ENCODE assay signal across 10 cellular contexts in genomic region chr9:129895376-129896268, GRCh38.
A peak's percentile ranks its signal among the peaks of the same experiment; 100 is the strongest.
DNase-seq lines count a peak whose midpoint lies in the region; ATAC-seq lines count a peak whose summit lies in the region.
"Had no signal": no experiment of that assay in that cellular context is flagged by ENCODE, and none has a peak within 500 bp of the region (broad histone marks: within the 10 kb centered on the region; RNA-seq: fewer than 3 reads in every experiment).

No MANE protein-coding gene starts in this region.

- no peak for ATAC-seq in activated CD8-positive, alpha-beta T cell treated with anti-CD3 and anti-CD28 coated beads, Interleukin-2, amount 10 ng/mL, durations not matched to agents 7 days and 5 days
- ATAC-seq in HG03139 (IDR thresholded peaks at IDR 0.05; ENCODE audit: unreplicated experiment) = no peak

- CTCF ChIA-PET in activated CD8-positive, alpha-beta T cell treated with anti-CD3 and anti-CD28 coated beads, Interleukin-2, amount 10 ng/mL, durations not matched to agents 7 days and 5 days (lab: Charles Lee) = interaction anchor here (1.0 to 2.5 kb wide), 4 partner anchors 10 to 206 kb away, joined by 3 to 21 read pairs (median 4); no protein-coding TSS in a partner anchor

- H3K4me1 ChIP-seq in effector memory CD4-positive, alpha-beta T cell (ENCODE audit: control insufficient read depth, insufficient read depth, low read length, poor library complexity, severe bottlenecking) = peaks cover 58% of the 10 kb centered on the region
- peaks cover 37% of the 10 kb centered on the region for H3K4me1 ChIP-seq in thymus (ENCODE audit: control insufficient read depth, insufficient read depth, low read length)

- POLR2A ChIA-PET in activated CD8-positive, alpha-beta T cell treated with anti-CD3 and anti-CD28 coated beads, Interleukin-2, amount 10 ng/mL, durations not matched to agents 7 days and 5 days (lab: Charles Lee) = interaction anchor here (1.1 to 2.7 kb wide), 5 partner anchors 10 to 96 kb away, joined by 3 to 19 read pairs (median 3); no protein-coding TSS in a partner anchor

- no peaks in the 10 kb centered on the region for H3K27me3 ChIP-seq in effector memory CD4-positive, alpha-beta T cell (replicated peaks; ENCODE audit: control insufficient read depth, insufficient read depth, low read length, poor library complexity, severe bottlenecking)
- no peaks in the 10 kb centered on the region for H3K27me3 ChIP-seq in thymus (ENCODE audit: control insufficient read depth, insufficient read depth)

- DNase-seq in stimulated activated CD4-positive, alpha-beta T cell treated with anti-CD3 and anti-CD28 coated beads, Interleukin-15, amount 100 ng/mL, for 24 hours = peak; percentile 48
- DNase-seq in stimulated activated CD4-positive, alpha-beta T cell treated with anti-CD3 and anti-CD28 coated beads, Interleukin-12 subunit alpha, Interleukin-12 subunit beta, amount 100 ng/mL, for 4 hours = no peak
- DNase-seq in activated CD8-positive, alpha-beta T cell treated with anti-CD3 and anti-CD28 coated beads, Interleukin-2, amount 10 ng/mL, durations not matched to agents 7 days and 5 days = peak; percentile 51
- peak; percentile 39 to 59 (median 44) for DNase-seq in effector memory CD4-positive, alpha-beta T cell
- DNase-seq in iPS-NIHi7 (ENCODE audit: extremely low spot score) (no peak), AG08395 (ENCODE audit: low spot score) (no peak)
- DNase-seq: islet precursor cell, KG1 had no signal

- peaks cover 75% of the 10 kb centered on the region for H3K4me1 Mint-ChIP-seq in activated CD8-positive, alpha-beta T cell treated with anti-CD3 and anti-CD28 coated beads, Interleukin-2, amount 10 ng/mL, durations not matched to agents 7 days and 5 days (ENCODE audit: low read depth)

- peak overlapping the region; percentile 87 for H3K27ac Mint-ChIP-seq in activated CD8-positive, alpha-beta T cell treated with anti-CD3 and anti-CD28 coated beads, Interleukin-2, amount 10 ng/mL, durations not matched to agents 7 days and 5 days

- H3K9me3 ChIP-seq in effector memory CD4-positive, alpha-beta T cell (ENCODE audit: control insufficient read depth, low read length) = no peaks in the 10 kb centered on the region
- no peaks in the 10 kb centered on the region for H3K9me3 ChIP-seq in thymus (ENCODE audit: control insufficient read depth)

- no peaks in the 10 kb centered on the region for H3K27me3 Mint-ChIP-seq in activated CD8-positive, alpha-beta T cell treated with anti-CD3 and anti-CD28 coated beads, Interleukin-2, amount 10 ng/mL, durations not matched to agents 7 days and 5 days (ENCODE audit: low read depth)

- peak overlapping the region; percentile 99 for H3K27ac ChIP-seq in effector memory CD4-positive, alpha-beta T cell (ENCODE audit: insufficient read depth, low read length, poor library complexity, severe bottlenecking)
- peak overlapping the region; percentile 94 for H3K27ac ChIP-seq in thymus (ENCODE audit: low read depth)

- peaks cover 6% of the 10 kb centered on the region for H3K9me3 Mint-ChIP-seq in activated CD8-positive, alpha-beta T cell treated with anti-CD3 and anti-CD28 coated beads, Interleukin-2, amount 10 ng/mL, durations not matched to agents 7 days and 5 days (ENCODE audit: insufficient read depth)

- WGBS in thymus = 62% methylated on average over 17 of the region's 17 CpGs

- peak overlapping the region; percentile 5 for H3K4me3 Mint-ChIP-seq in activated CD8-positive, alpha-beta T cell treated with anti-CD3 and anti-CD28 coated beads, Interleukin-2, amount 10 ng/mL, durations not matched to agents 7 days and 5 days

- H3K4me3 ChIP-seq in effector memory CD4-positive, alpha-beta T cell (ENCODE audit: insufficient read depth, low read depth, low read length, poor library complexity, severe bottlenecking) = no peak overlapping the region
- peak overlapping the region; percentile 5 for H3K4me3 ChIP-seq in thymus (ENCODE audit: low read length)

- H3K36me3 ChIP-seq in effector memory CD4-positive, alpha-beta T cell (ENCODE audit: control insufficient read depth, insufficient read depth, low read length) = peaks cover 32% of the 10 kb centered on the region
- H3K36me3 ChIP-seq in thymus (ENCODE audit: control insufficient read depth, insufficient read depth) = peaks cover 27% of the 10 kb centered on the region

- H3K36me3 Mint-ChIP-seq in activated CD8-positive, alpha-beta T cell treated with anti-CD3 and anti-CD28 coated beads, Interleukin-2, amount 10 ng/mL, durations not matched to agents 7 days and 5 days (ENCODE audit: low read depth) = peaks cover 89% of the 10 kb centered on the region

Comparison
In these comparisons a context has a peak if more than half of its experiments do, and no peak if none do; other contexts are left out.
1. DNase-seq: peak in stimulated activated CD4-positive, alpha-beta T cell treated with anti-CD3 and anti-CD28 coated beads, Interleukin-15, amount 100 ng/mL, for 24 hours (single experiment), activated CD8-positive, alpha-beta T cell treated with anti-CD3 and anti-CD28 coated beads, Interleukin-2, amount 10 ng/mL, durations not matched to agents 7 days and 5 days (single experiment) and effector memory CD4-positive, alpha-beta T cell (3 of 3); none in stimulated activated CD4-positive, alpha-beta T cell treated with anti-CD3 and anti-CD28 coated beads, Interleukin-12 subunit alpha, Interleukin-12 subunit beta, amount 100 ng/mL, for 4 hours (single experiment), iPS-NIHi7 (single experiment) and AG08395 (single experiment).